In genomic region chr6:107460074-107460631, GRCh38 we compare ENCODE assay signal across 8 cellular contexts. TPM values are rescaled to one million over a fixed set of nuclear protein-coding genes. Genes with fewer than 3 reads are reported as not detected.
A peak's percentile ranks its signal among the peaks of the same experiment; 100 is the strongest.
DNase-seq lines count a peak whose midpoint lies in the region; ATAC-seq, FAIRE-seq and TF ChIP-seq lines count a peak whose summit lies in the region.

No MANE protein-coding gene starts in this region.

- peak overlapping the region; percentile 95 for H3K27ac Mint-ChIP-seq in central memory CD8-positive, alpha-beta T cell (ENCODE audit: low read depth)

- H3K36me3 Mint-ChIP-seq in central memory CD8-positive, alpha-beta T cell (ENCODE audit: insufficient read depth), result peaks cover 3% of the 10 kb centered on the region

- H3K27ac ChIP-seq in DND-41 (ENCODE audit: low read length), result peak overlapping the region; percentile 86

- peaks cover 20% of the 10 kb centered on the region for H3K4me1 Mint-ChIP-seq in central memory CD8-positive, alpha-beta T cell

- H3K4me1 ChIP-seq in DND-41 (ENCODE audit: insufficient read depth, low read length) (peaks cover 34% of the 10 kb centered on the region), mononuclear cell (ENCODE audit: insufficient read depth, low read length) (peaks cover 11% of the 10 kb centered on the region)

- FAIRE-seq in HTR-8/SVneo (lab: Jason Lieb, UNC), result no peak

- H3K27me3 ChIP-seq in DND-41 (ENCODE audit: insufficient read depth, low read length, poor library complexity) (no peaks in the 10 kb centered on the region), mononuclear cell (ENCODE audit: insufficient read depth, low read length) (no peaks in the 10 kb centered on the region)

- H3K4me3 Mint-ChIP-seq in central memory CD8-positive, alpha-beta T cell, result peak overlapping the region; percentile 96

- no peaks in the 10 kb centered on the region for H3K27me3 Mint-ChIP-seq in central memory CD8-positive, alpha-beta T cell

- H3K79me2 ChIP-seq in DND-41 (ENCODE audit: insufficient read depth, low read length), result peaks cover 41% of the 10 kb centered on the region

- ATAC-seq in DND-41 (ENCODE audit: insufficient read depth, low read depth) (no peak), GM21390 (IDR thresholded peaks at IDR 0.05; ENCODE audit: unreplicated experiment) (no peak), HG03439 (IDR thresholded peaks at IDR 0.05; ENCODE audit: unreplicated experiment) (no peak)
- ATAC-seq in central memory CD8-positive, alpha-beta T cell (replicated peaks; ENCODE audit: extremely low read depth, poor library complexity, severe bottlenecking), result no peak

- no peaks in the 10 kb centered on the region for H4K20me1 ChIP-seq in DND-41 (ENCODE audit: insufficient read depth, low read length)

- no peaks in the 10 kb centered on the region for H3K9me3 Mint-ChIP-seq in central memory CD8-positive, alpha-beta T cell

- DNase-seq in DND-41 (no peak), NOMO-1 (lab: John Stamatoyannopoulos, UW; ENCODE audit: unreplicated experiment in 2 of 2) (peak; percentile 68 to 77), HTR-8/SVneo (ENCODE audit: insufficient read length, low spot score) (no peak)
- no peak for DNase-seq in central memory CD8-positive, alpha-beta T cell (ENCODE audit: low spot score in 2 of 2)
- DNase-seq in activated effector memory CD4-positive, alpha-beta T cell treated with Interleukin-2 at 50 U/mL for 16 hours, result no peak

- peak overlapping the region; percentile 71 for H3K9ac ChIP-seq in DND-41 (ENCODE audit: low read depth, low read length)

- H3K4me2 ChIP-seq in DND-41 (ENCODE audit: insufficient read depth, low read length), result peak overlapping the region; percentile 84

- H2AFZ ChIP-seq in DND-41 (ENCODE audit: low read depth, low read length), result peak overlapping the region; percentile 94

- peak overlapping the region; percentile 45 to 76; a peak in 3 of 4 replicates for H3K4me3 ChIP-seq in DND-41 (ENCODE audit: low read depth in 1 of 2, low read length in 2 of 2)
- peak overlapping the region; percentile 85 for H3K4me3 ChIP-seq in mononuclear cell (ENCODE audit: low read length)

- H3K36me3 ChIP-seq in DND-41 (ENCODE audit: insufficient read depth, low read length), result no peaks in the 10 kb centered on the region; the same call in 1 of the 2 replicates

- H3K9me3 ChIP-seq in DND-41 (ENCODE audit: insufficient read depth, low read length, severe bottlenecking) (no peaks in the 10 kb centered on the region), mononuclear cell (ENCODE audit: low read depth, low read length) (no peaks in the 10 kb centered on the region)

- no peak for TF ChIP-seq CTCF in DND-41 (IDR thresholded peaks at IDR 0.05; ENCODE audit: borderline replicate concordance, extremely low read depth, low read length, poor library complexity, severe bottlenecking)

RNA-seq across cellular contexts. Expression of gene PDSS2, which starts 0.8 kb away (rescaled TPM):
- 4.0 TPM for total RNA-seq in mononuclear cell

RNA-seq across cellular contexts. Expression of gene SOBP, which starts 29.8 kb away (rescaled TPM):
- 0.10 TPM for total RNA-seq in mononuclear cell

Comparison
In these comparisons a context has a peak if more than half of its experiments do, and no peak if none do; other contexts are left out.
1. DNase-seq: peak in NOMO-1 (2 of 2); none in DND-41 (single experiment), central memory CD8-positive, alpha-beta T cell (0 of 2), HTR-8/SVneo (single experiment) and activated effector memory CD4-positive, alpha-beta T cell treated with Interleukin-2 at 50 U/mL for 16 hours (single experiment).